Comparison of ENCODE assay signal across 8 cellular contexts in the genomic region with DNA sequence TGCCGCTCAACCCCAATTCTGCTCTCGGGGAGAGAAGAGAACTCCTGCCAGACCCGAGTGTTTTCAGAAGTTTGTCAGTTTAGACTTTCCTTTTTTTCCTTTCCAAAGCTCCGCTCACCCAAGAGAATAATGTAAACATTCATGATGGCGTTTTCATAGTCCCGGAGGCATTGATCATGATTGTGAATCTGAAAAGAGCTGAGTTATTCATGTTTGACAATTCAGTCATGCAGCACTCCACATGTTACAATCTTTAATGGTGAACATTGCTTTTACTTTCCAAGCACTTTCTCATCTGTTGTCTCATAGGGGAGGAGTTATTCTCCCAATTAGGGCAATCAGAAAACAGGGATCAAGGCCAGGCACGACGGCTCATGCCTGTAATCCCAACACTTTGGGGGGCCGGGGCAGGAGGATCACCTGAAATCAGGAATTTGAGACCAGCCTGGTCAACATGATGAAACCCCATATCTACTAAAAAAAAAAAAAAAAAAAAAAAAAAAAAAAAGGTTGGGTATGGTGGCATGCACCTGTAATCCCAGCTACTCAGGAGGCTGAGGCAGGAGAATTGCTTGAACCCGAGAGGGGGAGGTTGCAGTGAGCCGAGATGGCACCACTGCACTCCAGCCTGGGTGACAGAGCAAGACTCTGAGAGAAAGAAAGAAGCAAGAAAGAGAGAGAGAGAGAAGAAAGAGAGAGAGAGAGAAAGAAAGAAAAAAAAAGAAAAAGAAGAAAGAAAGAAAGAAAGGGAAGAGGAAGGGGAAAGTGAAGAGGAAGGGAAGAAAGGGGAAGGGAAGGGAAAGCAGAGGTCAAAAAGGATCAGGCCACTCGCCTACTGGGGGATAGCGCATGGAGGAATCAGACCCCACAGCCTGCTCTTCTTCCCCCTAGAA.
A peak's percentile ranks its signal among the peaks of the same experiment; 100 is the strongest.
DNase-seq lines count a peak whose midpoint lies in the region; ATAC-seq and TF ChIP-seq lines count a peak whose summit lies in the region.

No MANE protein-coding gene starts in this region.

- H3K56ac ChIP-seq in mesendoderm (ENCODE audit: low read length), result no peak overlapping the region

- H2AK5ac ChIP-seq in mesendoderm (ENCODE audit: low read length), result no peak overlapping the region

- TF ChIP-seq CTCF in choroid plexus epithelial cell (conservative IDR thresholded peaks at IDR 0.05; ENCODE audit: low read depth, low read length), result no peak
- TF ChIP-seq CTCF in type B pancreatic cell (conservative IDR thresholded peaks at IDR 0.05), result no peak

- H3K79me1 ChIP-seq in mesendoderm (ENCODE audit: low read length), result no peaks in the 10 kb centered on the region

- H3K27me3 ChIP-seq in mesendoderm (ENCODE audit: insufficient read depth, low read length, poor library complexity), result peaks cover 5% of the 10 kb centered on the region

- ATAC-seq in GM19397 (IDR thresholded peaks at IDR 0.05; ENCODE audit: unreplicated experiment) (no peak), HG03108 (IDR thresholded peaks at IDR 0.05; ENCODE audit: unreplicated experiment) (no peak)

- H3K79me2 ChIP-seq in mesendoderm (ENCODE audit: control insufficient read depth, insufficient read depth, low read length), result no peaks in the 10 kb centered on the region

- no peak overlapping the region for H4K8ac ChIP-seq in mesendoderm (ENCODE audit: low read depth, low read length)

- peaks cover 21% of the 10 kb centered on the region for H3K4me1 Mint-ChIP-seq in type B pancreatic cell (ENCODE audit: unreplicated experiment)

- no peak overlapping the region for H3K18ac ChIP-seq in mesendoderm (ENCODE audit: low read length)

- peak overlapping the region; percentile 56 for H3K4me3 ChIP-seq in choroid plexus epithelial cell (ENCODE audit: low read depth, low read length)
- no peak overlapping the region for H3K4me3 ChIP-seq in mesendoderm (ENCODE audit: low read length)

- H3K9ac ChIP-seq in mesendoderm (ENCODE audit: low read length), result no peak overlapping the region

- no peaks in the 10 kb centered on the region for H3K9me3 Mint-ChIP-seq in type B pancreatic cell

- peaks cover 47% of the 10 kb centered on the region for H3K27me3 Mint-ChIP-seq in type B pancreatic cell

- H3K4me1 ChIP-seq in mesendoderm (ENCODE audit: control insufficient read depth, low read depth, low read length), result no peaks in the 10 kb centered on the region

- H2BK15ac ChIP-seq in mesendoderm (replicated peaks; ENCODE audit: low read depth), result no peak overlapping the region

- WGBS in mesendoderm (ENCODE audit: extremely low coverage, insufficient coverage, low lambda C conversion rate), result no CpG with 5 or more reads among the region's 13 CpGs

- no peaks in the 10 kb centered on the region for H3K36me3 ChIP-seq in mesendoderm (ENCODE audit: control insufficient read depth, insufficient read depth, low read length)

- no peak overlapping the region for H3K4ac ChIP-seq in mesendoderm (ENCODE audit: low read depth, low read length)

- no peak overlapping the region for H2BK5ac ChIP-seq in mesendoderm (ENCODE audit: low read length)

- H3K23ac ChIP-seq in mesendoderm (ENCODE audit: low read length), result no peak overlapping the region

- H3K4me3 Mint-ChIP-seq in type B pancreatic cell, result peak overlapping the region; percentile 72

- peak overlapping the region; percentile 89 for H3K4me2 ChIP-seq in mesendoderm (ENCODE audit: low read length)

- peak; percentile 15 for DNase-seq in activated T-cell treated with anti-CD3 and anti-CD28 coated beads, Interleukin-2, amount 50 U/mL, for 1 hour
- DNase-seq in activated T-cell treated with anti-CD3 and anti-CD28 coated beads for 4 hours (no peak), choroid plexus epithelial cell (ENCODE audit: low read depth) (no peak), mesendoderm (no peak), type B pancreatic cell (ENCODE audit: extremely low spot score, unreplicated experiment) (no peak)
- DNase-seq in effector CD8-positive, alpha-beta T cell (lab: John Stamatoyannopoulos, UW), result no peak

- no peak overlapping the region for H3K27ac ChIP-seq in mesendoderm (ENCODE audit: low read depth, low read length)

- H3K27ac Mint-ChIP-seq in type B pancreatic cell, result no peak overlapping the region

- no peaks in the 10 kb centered on the region for H3K36me3 Mint-ChIP-seq in type B pancreatic cell

- H4K5ac ChIP-seq in mesendoderm (ENCODE audit: low read length), result no peak overlapping the region

- H2BK120ac ChIP-seq in mesendoderm (ENCODE audit: low read depth, low read length), result no peak overlapping the region
